ENCODE assay signal across 9 cellular contexts in genomic region chr12:49200882-49201594, GRCh38. TPM values are rescaled to one million over a fixed set of nuclear protein-coding genes. Genes with fewer than 3 reads are reported as not detected.
DNase-seq lines count a peak whose midpoint lies in the region; ATAC-seq, FAIRE-seq and TF ChIP-seq lines count a peak whose summit lies in the region.
"Had no signal": no experiment of that assay in that cellular context is flagged by ENCODE, and none has a peak within 500 bp of the region (broad histone marks: within the 10 kb centered on the region; RNA-seq: fewer than 3 reads in every experiment).

No MANE protein-coding gene starts in this region.

- intact Hi-C loops in psoas muscle (cut with DNase I): no loop called here

- no peak for TF ChIP-seq CTCF in AG09319 (IDR thresholded peaks at IDR 0.05; ENCODE audit: low read depth, low read length)
- TF ChIP-seq CTCF in glutamatergic neuron (IDR thresholded peaks at IDR 0.05; ENCODE audit: partially characterized antibody, unreplicated experiment): no peak
- no peak for TF ChIP-seq CTCF in psoas muscle (IDR thresholded peaks at IDR 0.05)

- peak; percentile 84 for FAIRE-seq in H54 (lab: Jason Lieb, UNC)
- FAIRE-seq: GM18507 had no signal

- peak; percentile 52 for DNase-seq in AG09319 (ENCODE audit: extremely low read depth, low read depth)
- no peak for DNase-seq in H54 (ENCODE audit: insufficient read length, low spot score)
- DNase-seq in NCI-H446 (lab: John Stamatoyannopoulos, UW): peak; percentile 64 to 74
- DNase-seq in activated naive CD8-positive, alpha-beta T cell treated with anti-CD3 and anti-CD28 coated beads, Interleukin-2, amount 10 ng/mL, durations not matched to agents 7 days and 5 days: no peak
- DNase-seq in glutamatergic neuron: no peak
- no peak for DNase-seq in psoas muscle
- DNase-seq in mucosa of gallbladder (ENCODE audit: low spot score): no peak

- H3K4me3 Mint-ChIP-seq in activated naive CD8-positive, alpha-beta T cell treated with anti-CD3 and anti-CD28 coated beads, Interleukin-2, amount 10 ng/mL, durations not matched to agents 7 days and 5 days: peak overlapping the region; percentile 2
- peak overlapping the region; percentile 50 for H3K4me3 Mint-ChIP-seq in glutamatergic neuron (ENCODE audit: unreplicated experiment)

- POLR2A ChIA-PET in activated naive CD8-positive, alpha-beta T cell treated with anti-CD3 and anti-CD28 coated beads, Interleukin-2, amount 10 ng/mL, durations not matched to agents 7 days and 5 days (lab: Charles Lee): interaction anchor here (0.7 to 4.1 kb wide), 2 partner anchors 12 to 27 kb away, joined by 3 to 24 read pairs; partner anchors contain the start of gene TUBA1A

- peaks cover 6% of the 10 kb centered on the region for H3K27me3 Mint-ChIP-seq in activated naive CD8-positive, alpha-beta T cell treated with anti-CD3 and anti-CD28 coated beads, Interleukin-2, amount 10 ng/mL, durations not matched to agents 7 days and 5 days
- H3K27me3 Mint-ChIP-seq in glutamatergic neuron (ENCODE audit: unreplicated experiment): no peaks in the 10 kb centered on the region

- H3K4me1 Mint-ChIP-seq in activated naive CD8-positive, alpha-beta T cell treated with anti-CD3 and anti-CD28 coated beads, Interleukin-2, amount 10 ng/mL, durations not matched to agents 7 days and 5 days: peaks cover 11% of the 10 kb centered on the region
- peaks cover 28% of the 10 kb centered on the region for H3K4me1 Mint-ChIP-seq in glutamatergic neuron (ENCODE audit: low read depth, unreplicated experiment)

- no peaks in the 10 kb centered on the region for H3K36me3 Mint-ChIP-seq in activated naive CD8-positive, alpha-beta T cell treated with anti-CD3 and anti-CD28 coated beads, Interleukin-2, amount 10 ng/mL, durations not matched to agents 7 days and 5 days
- no peaks in the 10 kb centered on the region for H3K36me3 Mint-ChIP-seq in glutamatergic neuron (ENCODE audit: unreplicated experiment)

- H3K4me3 ChIP-seq in psoas muscle: peak overlapping the region; percentile 26

- no peak for TF ChIP-seq POLR2A in H54 (IDR thresholded peaks at IDR 0.05; ENCODE audit: low read depth, low read length)

- WGBS in psoas muscle, 3 donors: 6 to 8% (median 8%) methylated on average over 4 of the region's 4 CpGs

- H3K9me3 Mint-ChIP-seq in activated naive CD8-positive, alpha-beta T cell treated with anti-CD3 and anti-CD28 coated beads, Interleukin-2, amount 10 ng/mL, durations not matched to agents 7 days and 5 days: no peaks in the 10 kb centered on the region
- H3K9me3 Mint-ChIP-seq in glutamatergic neuron (ENCODE audit: unreplicated experiment): peaks cover 1% of the 10 kb centered on the region

- no peaks in the 10 kb centered on the region for H3K36me3 ChIP-seq in psoas muscle (ENCODE audit: insufficient read depth in 1 of 2, low read depth in 1 of 2)

- H3K9me3 ChIP-seq in psoas muscle: no peaks in the 10 kb centered on the region

- peak; percentile 80 for ATAC-seq in activated naive CD8-positive, alpha-beta T cell treated with anti-CD3 and anti-CD28 coated beads, Interleukin-2, amount 10 ng/mL, durations not matched to agents 7 days and 5 days (ENCODE audit: low read depth)
- ATAC-seq in psoas muscle: peak; percentile 58 to 86 (median 66)
- ATAC-seq in HG03280 (IDR thresholded peaks at IDR 0.05; ENCODE audit: unreplicated experiment): no peak

- H3K27ac Mint-ChIP-seq in activated naive CD8-positive, alpha-beta T cell treated with anti-CD3 and anti-CD28 coated beads, Interleukin-2, amount 10 ng/mL, durations not matched to agents 7 days and 5 days: no peak overlapping the region
- peak overlapping the region; percentile 17 for H3K27ac Mint-ChIP-seq in glutamatergic neuron (ENCODE audit: unreplicated experiment)

- peak overlapping the region; percentile 60 for H3K27ac ChIP-seq in psoas muscle

- H3K27me3 ChIP-seq in psoas muscle (ENCODE audit: insufficient read depth in 3 of 3, low read length in 2 of 3): no peaks in the 10 kb centered on the region

- H3K4me1 ChIP-seq in psoas muscle: peaks cover 15% of the 10 kb centered on the region

RNA-seq across cellular contexts. Expression of gene TUBA1A, which starts 12.2 kb away (rescaled TPM):
- 100 to 1,000 TPM in 1 of 2 experiments, 10 to 100 TPM in 1; 99.5 to 101 TPM for total RNA-seq in activated naive CD8-positive, alpha-beta T cell treated with anti-CD3 and anti-CD28 coated beads, Interleukin-2, amount 10 ng/mL, durations not matched to agents 7 days and 5 days
- total RNA-seq in glutamatergic neuron (ENCODE audit: unreplicated experiment) (7,184 TPM), psoas muscle (10 to 100 TPM; 21.3 to 29.8 (median 29.0) TPM), mucosa of gallbladder (155 TPM)
- polyA plus RNA-seq in psoas muscle: 10 to 100 TPM; 16.4 to 48.2 (median 29.9) TPM

Comparison
In these comparisons a context has a peak if more than half of its experiments do, and no peak if none do; other contexts are left out.
1. DNase-seq: peak in AG09319 (single experiment) and NCI-H446 (2 of 2); none in H54 (single experiment), activated naive CD8-positive, alpha-beta T cell treated with anti-CD3 and anti-CD28 coated beads, Interleukin-2, amount 10 ng/mL, durations not matched to agents 7 days and 5 days (single experiment), glutamatergic neuron (single experiment), psoas muscle (0 of 2) and mucosa of gallbladder (single experiment).
2. RNA of gene TUBA1A, which starts 12.2 kb away (total RNA-seq): 7,184 TPM in glutamatergic neuron (single experiment); 155 TPM in mucosa of gallbladder (single experiment), 99.5 to 101 TPM in activated naive CD8-positive, alpha-beta T cell treated with anti-CD3 and anti-CD28 coated beads, Interleukin-2, amount 10 ng/mL, durations not matched to agents 7 days and 5 days and 21.3 to 29.8 TPM in psoas muscle; every median in the first group is over 10 times any median in the second.